14 cellular contexts compared by ENCODE assay signal in genomic region chr4:175971393-175972179, GRCh38.
DNase-seq lines count a peak whose midpoint lies in the region; ATAC-seq, FAIRE-seq and TF ChIP-seq lines count a peak whose summit lies in the region.
"Had no signal": no experiment of that assay in that cellular context is flagged by ENCODE, and none has a peak within 500 bp of the region (broad histone marks: within the 10 kb centered on the region; RNA-seq: fewer than 3 reads in every experiment).

No MANE protein-coding gene starts in this region.

- H3K36me3 ChIP-seq in keratinocyte (ENCODE audit: control insufficient read depth in 2 of 2, extremely low read depth in 1 of 2, insufficient read depth in 2 of 2, low read length in 2 of 2) (no peaks in the 10 kb centered on the region), spleen (no peaks in the 10 kb centered on the region), heart right ventricle (no peaks in the 10 kb centered on the region)

- dilution Hi-C loops in keratinocyte (cut with MboI; ENCODE audit: extremely low pct_ligation_motif_present, low sequenced_read_pairs), result no loop called here

- peak overlapping the region; percentile 27 for H3K4me2 ChIP-seq in keratinocyte (ENCODE audit: control insufficient read depth, extremely low read depth, insufficient read depth, low read depth, low read length)

- intact Hi-C loops in spleen (cut with DNase I; ENCODE audit: low total_unique reads) (no loop called here), heart right ventricle (cut with DNase I) (no loop called here)

- H3K27ac ChIP-seq in keratinocyte (ENCODE audit: control insufficient read depth, insufficient read depth, low read length) (no peak overlapping the region), spleen (peak overlapping the region in 6 of 8 donors; percentile 6 to 76 (median 66)), heart right ventricle (no peak overlapping the region)

- H3K9me3 ChIP-seq in keratinocyte (ENCODE audit: control insufficient read depth, low read depth, low read length) (no peaks in the 10 kb centered on the region), spleen (peaks cover 0 to 21% (median 16%) of the 10 kb centered on the region in 8 donors), heart right ventricle (peaks cover 0 to 18% (median 6%) of the 10 kb centered on the region in 11 donors)

- no peaks in the 10 kb centered on the region for H3K4me1 ChIP-seq in keratinocyte (ENCODE audit: control insufficient read depth, extremely low read depth, insufficient read depth, low read length)
- peaks cover 0 to 15% (median 0%) of the 10 kb centered on the region in 6 donors for H3K4me1 ChIP-seq in spleen
- H3K4me1 ChIP-seq in heart right ventricle, result no peaks in the 10 kb centered on the region

- no peaks in the 10 kb centered on the region for H3K79me2 ChIP-seq in keratinocyte (ENCODE audit: control insufficient read depth, insufficient read depth, low read length)

- H4K20me1 ChIP-seq in keratinocyte (ENCODE audit: control insufficient read depth, extremely low read depth, insufficient read depth, low read length), result no peaks in the 10 kb centered on the region

- H3K9ac ChIP-seq in keratinocyte (ENCODE audit: control insufficient read depth, extremely low read depth, insufficient read depth, low read length), result no peak overlapping the region

- TF ChIP-seq POLR2A in spleen (IDR thresholded peaks at IDR 0.05), result no peak

- H3K27me3 ChIP-seq in keratinocyte (ENCODE audit: control insufficient read depth, extremely low read depth, insufficient read depth, low read length), result no peaks in the 10 kb centered on the region
- H3K27me3 ChIP-seq in spleen (replicated peaks in 1 of 7), result no peaks in the 10 kb centered on the region
- H3K27me3 ChIP-seq in heart right ventricle, result no peaks in the 10 kb centered on the region

- H2AFZ ChIP-seq in keratinocyte (ENCODE audit: control insufficient read depth, low read length), result no peak overlapping the region

- FAIRE-seq in keratinocyte (lab: Jason Lieb, UNC), result no peak

- H3K9me1 ChIP-seq in keratinocyte (ENCODE audit: control insufficient read depth, extremely low read depth, insufficient read depth, low read length), result no peaks in the 10 kb centered on the region

- 56 to 71% (median 61%) methylated on average over 11 of the region's 11 CpGs for WGBS in spleen, 5 donors
- 63 to 71% methylated on average over 11 of the region's 11 CpGs for WGBS in heart right ventricle, 2 donors

- DNase-seq in M059J (ENCODE audit: low read depth), result peak; percentile 1
- DNase-seq in astrocyte of the hippocampus (ENCODE audit: low read depth, low spot score), result peak; percentile 51
- no peak for DNase-seq in keratinocyte (ENCODE audit: low read depth, low spot score)
- DNase-seq in spleen, result no peak
- DNase-seq in stimulated activated CD4-positive, alpha-beta T cell treated with anti-CD3 and anti-CD28 coated beads, Interleukin-1b, Interleukin-23, amount 100 ng/mL, for 48 hours, result no peak
- DNase-seq in heart right ventricle, result no peak
- DNase-seq in cerebellar nuclear complex (lab: John Stamatoyannopoulos, UW), result no peak
- DNase-seq: activated B cell treated with CpG ODN at 0.5 μM for 24 hours; activated effector memory CD4-positive, alpha-beta T cell treated with anti-CD3 and anti-CD28 coated beads, Interleukin-2, amount 50 U/mL, for 16 hours; aorta; dermis blood vessel endothelial cell; NCI-H1694; NCI-H526 had no signal

- TF ChIP-seq CTCF in keratinocyte (optimal IDR thresholded peaks at IDR 0.05 in 1 of 3, IDR thresholded peaks at IDR 0.05 in 1 of 3, conservative IDR thresholded peaks at IDR 0.05 in 1 of 3; ENCODE audit: extremely low read depth in 1 of 3, insufficient read depth in 2 of 3, low read length in 3 of 3) (no peak), spleen (IDR thresholded peaks at IDR 0.05 in 8 of 11, conservative IDR thresholded peaks at IDR 0.05 in 3 of 11) (no peak), heart right ventricle (IDR thresholded peaks at IDR 0.05) (no peak)

- ATAC-seq in heart right ventricle, result no peak
- ATAC-seq: esophagus mucosa had no signal

- H3K4me3 ChIP-seq in keratinocyte (ENCODE audit: control insufficient read depth in 2 of 3, extremely low read depth in 1 of 3, insufficient read depth in 2 of 3, low read depth in 1 of 3, low read length in 3 of 3) (no peak overlapping the region), spleen (peak overlapping the region in 5 of 8 donors; percentile 3 to 49 (median 19)), heart right ventricle (no peak overlapping the region)

Comparison
In these comparisons a context has a peak if more than half of its experiments do, and no peak if none do; other contexts are left out.
1. DNase-seq: peak in M059J (single experiment) and astrocyte of the hippocampus (single experiment); none in keratinocyte (single experiment), spleen (single experiment), stimulated activated CD4-positive, alpha-beta T cell treated with anti-CD3 and anti-CD28 coated beads, Interleukin-1b, Interleukin-23, amount 100 ng/mL, for 48 hours (single experiment), heart right ventricle (0 of 2) and cerebellar nuclear complex (0 of 2).
2. H3K27ac ChIP-seq: peak in spleen (6 of 8); none in keratinocyte (single experiment) and heart right ventricle (0 of 10).
3. H3K4me3 ChIP-seq: peak in spleen (5 of 8); none in keratinocyte (0 of 3) and heart right ventricle (0 of 10).